Comparison of ENCODE assay signal across 13 cellular contexts in genomic region chr10:13956826-13957225, GRCh38.
A peak's percentile ranks its signal among the peaks of the same experiment; 100 is the strongest.
DNase-seq lines count a peak whose midpoint lies in the region; ATAC-seq, FAIRE-seq and TF ChIP-seq lines count a peak whose summit lies in the region.
"Had no signal": no experiment of that assay in that cellular context is flagged by ENCODE, and none has a peak within 500 bp of the region (broad histone marks: within the 10 kb centered on the region; RNA-seq: fewer than 3 reads in every experiment).

No MANE protein-coding gene starts in this region.

- H3K27me3 ChIP-seq in ACC112 (ENCODE audit: insufficient read depth, low read length) (no peaks in the 10 kb centered on the region), K562 (ENCODE audit: control insufficient read depth in 2 of 2, insufficient read depth in 2 of 2, low read length in 2 of 2) (peaks cover 12 to 24% of the 10 kb centered on the region in 2 experiments; a peak in 4 of 5 replicates), right atrium auricular region (no peaks in the 10 kb centered on the region), pancreas (no peaks in the 10 kb centered on the region)

- H3K4me1 Mint-ChIP-seq in activated CD4-positive, alpha-beta memory T cell treated with anti-CD3 and anti-CD28 coated beads for 36 hours (ENCODE audit: low read depth): peaks cover 4% of the 10 kb centered on the region

- POLR2A ChIA-PET in K562 (lab: Yijun Ruan, JAX): interaction anchor here (0.9 kb wide), 1 partner anchor 8 kb away, joined by 4 read pairs; no protein-coding TSS in a partner anchor
- POLR2A ChIA-PET in activated CD4-positive, alpha-beta memory T cell treated with anti-CD3 and anti-CD28 coated beads for 36 hours (lab: Charles Lee): no interaction called here

- ATAC-seq in K562: 0 out of 3 replicates have a peak, but pooled peaks have one; percentile 39
- peak in 3 of 4 donors; percentile 48 to 68 (median 67) for ATAC-seq in pancreas
- no peak for ATAC-seq in HG02981 (IDR thresholded peaks at IDR 0.05; ENCODE audit: unreplicated experiment)
- ATAC-seq: T-cell had no signal

- H3K27ac Mint-ChIP-seq in activated CD4-positive, alpha-beta memory T cell treated with anti-CD3 and anti-CD28 coated beads for 36 hours: no peak overlapping the region
- H3K27ac Mint-ChIP-seq: T-cell had no signal

- CTCF ChIA-PET in K562 (lab: Yijun Ruan, JAX; ENCODE audit: low intra/inter-chr PET ratio): no interaction called here
- CTCF ChIA-PET in activated CD4-positive, alpha-beta memory T cell treated with anti-CD3 and anti-CD28 coated beads for 36 hours (lab: Charles Lee): no interaction called here

- intact Hi-C loops in K562 (cut with micrococcal nuclease) (no loop called here), pancreas (cut with DNase I) (no loop called here)
- intact Hi-C loops in activated CD4-positive, alpha-beta memory T cell treated with anti-CD3 and anti-CD28 coated beads for 36 hours (cut with micrococcal nuclease): no loop called here

- DNase-seq in K562 (ENCODE audit: extremely low read depth in 1 of 4, low spot score in 3 of 4): peak in 1 of 4 experiments; percentile 6
- peak; percentile 93 for DNase-seq in right atrium auricular region (ENCODE audit: low spot score)
- peak in 2 of 6 donors; percentile 19 to 22 for DNase-seq in pancreas
- DNase-seq in activated CD4-positive, alpha-beta memory T cell treated with anti-CD3 and anti-CD28 coated beads for 36 hours: no peak
- no peak for DNase-seq in NCI-H774 (lab: John Stamatoyannopoulos, UW)
- DNase-seq in NCI-H524 treated with DMSO at 0.1 percent for 48 hours (lab: John Stamatoyannopoulos, UW): no peak
- DNase-seq: 8988T, KG1, mammary epithelial cell, NCI-H510A treated with DMSO at 0.1 percent for 48 hours, T-cell had no signal

- H3K4me1 ChIP-seq in ACC112 (ENCODE audit: control insufficient read depth, insufficient read depth, low read length, unreplicated experiment) (peaks cover 29% of the 10 kb centered on the region), K562 (replicated peaks in 1 of 2; ENCODE audit: control insufficient read depth in 2 of 2, insufficient read depth in 2 of 2, low read length in 2 of 2) (no peaks in the 10 kb centered on the region), right atrium auricular region (peaks cover 0 to 17% of the 10 kb centered on the region in 2 donors), pancreas (no peaks in the 10 kb centered on the region)

- H3K9me3 Mint-ChIP-seq in activated CD4-positive, alpha-beta memory T cell treated with anti-CD3 and anti-CD28 coated beads for 36 hours: peaks cover 2% of the 10 kb centered on the region

- H3K4me3 Mint-ChIP-seq in activated CD4-positive, alpha-beta memory T cell treated with anti-CD3 and anti-CD28 coated beads for 36 hours: no peak overlapping the region
- H3K4me3 Mint-ChIP-seq: T-cell had no signal

- H3K4me3 ChIP-seq in ACC112 (ENCODE audit: low read depth, low read length) (peak overlapping the region; percentile 6; the same call in 1 of the 2 replicates), K562 (no peak overlapping the region), right atrium auricular region (no peak overlapping the region), pancreas (no peak overlapping the region)

- no peak overlapping the region for H3K9ac ChIP-seq in K562 (ENCODE audit: insufficient read depth in 1 of 2, low read depth in 2 of 2, low read length in 2 of 2)

- H3K27ac ChIP-seq in ACC112 (ENCODE audit: low read depth, low read length) (peak overlapping the region; percentile 52), K562 (ENCODE audit: extremely low read depth, low read depth, low read length) (no peak overlapping the region), right atrium auricular region (peak overlapping the region; percentile 51 to 82), pancreas (no peak overlapping the region)

- TF ChIP-seq POLR2A in K562 (conservative IDR thresholded peaks at IDR 0.05): no peak

- WGBS in K562 (ENCODE audit: insufficient coverage, low coverage, missing lambda C conversion rate): 0% methylated on average over 8 of the region's 8 CpGs
- WGBS in pancreas, 2 donors: 59 to 72% methylated on average over 8 of the region's 8 CpGs

- peaks cover 3% of the 10 kb centered on the region for H3K27me3 Mint-ChIP-seq in activated CD4-positive, alpha-beta memory T cell treated with anti-CD3 and anti-CD28 coated beads for 36 hours

- peak overlapping the region; percentile 67 for H2AFZ ChIP-seq in ACC112 (ENCODE audit: low read length, unreplicated experiment)
- H2AFZ ChIP-seq in K562 (ENCODE audit: low read depth, low read length): no peak overlapping the region

- H3K9me1 ChIP-seq in K562 (ENCODE audit: control insufficient read depth, insufficient read depth, low read length): no peaks in the 10 kb centered on the region

- H3K4me2 ChIP-seq in K562 (ENCODE audit: insufficient read depth, low read length): no peak overlapping the region

- BruUV-seq in K562 (replicated peaks; lab: Mats Ljungman, UMichigan): no TSS peak

- H3K79me2 ChIP-seq in ACC112 (ENCODE audit: control insufficient read depth, insufficient read depth, low read length, unreplicated experiment) (no peaks in the 10 kb centered on the region), K562 (ENCODE audit: control insufficient read depth, insufficient read depth, low read length) (no peaks in the 10 kb centered on the region)

- H3K36me3 Mint-ChIP-seq in activated CD4-positive, alpha-beta memory T cell treated with anti-CD3 and anti-CD28 coated beads for 36 hours: no peaks in the 10 kb centered on the region

- TF ChIP-seq CTCF in K562 (IDR thresholded peaks at IDR 0.05 in 2 of 3, conservative IDR thresholded peaks at IDR 0.05 in 1 of 3; ENCODE audit: insufficient read depth in 2 of 3, low read depth in 1 of 3, low read length in 3 of 3) (peak in 1 of 3 experiments; percentile 18; a peak in 1 of 6 replicates), right atrium auricular region (IDR thresholded peaks at IDR 0.05) (peak in 1 of 2 donors; percentile 68), pancreas (IDR thresholded peaks at IDR 0.05) (no peak)

- H3K9me3 ChIP-seq in K562 (replicated peaks; ENCODE audit: control insufficient read depth, insufficient read depth, low read depth, low read length): no peaks in the 10 kb centered on the region
- no peaks in the 10 kb centered on the region for H3K9me3 ChIP-seq in right atrium auricular region
- H3K9me3 ChIP-seq in pancreas: no peaks in the 10 kb centered on the region

- FAIRE-seq in K562 (lab: Jason Lieb, UNC) (no peak), pancreas (lab: Jason Lieb, UNC) (no peak)

- TF ChIP-seq RAD21 in K562 (CRISPR knock-in tag; conservative IDR thresholded peaks at IDR 0.05 in 1 of 2, IDR thresholded peaks at IDR 0.05 in 1 of 2): no peak

- in situ Hi-C loops in K562 (cut with MboI): no loop called here

- H4K20me1 ChIP-seq in K562 (replicated peaks; ENCODE audit: control insufficient read depth, insufficient read depth, low read length): no peaks in the 10 kb centered on the region

- H3K36me3 ChIP-seq in ACC112 (ENCODE audit: insufficient read depth, low read length) (no peaks in the 10 kb centered on the region), K562 (ENCODE audit: control insufficient read depth, insufficient read depth, low read length) (no peaks in the 10 kb centered on the region), right atrium auricular region (no peaks in the 10 kb centered on the region), pancreas (no peaks in the 10 kb centered on the region)

- no peak for TF ChIP-seq EP300 in K562 (IDR thresholded peaks at IDR 0.05; ENCODE audit: low read length)

TF ChIP-seq in K562, 482 proteins besides CTCF, POLR2A, EP300 and RAD21:
- TF ChIP-seq OTX1 (CRISPR knock-in tag; IDR thresholded peaks at IDR 0.05) (no peak), ZNF551 (CRISPR knock-in tag; IDR thresholded peaks at IDR 0.05) (no peak), ZNF764 (CRISPR knock-in tag; IDR thresholded peaks at IDR 0.05; ENCODE audit: low read depth) (no peak), PRMT5 (CRISPR knock-in tag; IDR thresholded peaks at IDR 0.05) (no peak), GATA2 (CRISPR knock-in tag; IDR thresholded peaks at IDR 0.05) (no peak)

Comparison
In these comparisons a context has a peak if more than half of its experiments do, and no peak if none do; other contexts are left out.
1. H3K27ac ChIP-seq: peak in ACC112 (single experiment) and right atrium auricular region (2 of 2); none in K562 (single experiment) and pancreas (0 of 4).